17 cellular contexts compared by ENCODE assay signal in genomic region chr15:51332211-51333147, GRCh38. TPM values are rescaled to one million over a fixed set of nuclear protein-coding genes. Genes with fewer than 3 reads are reported as not detected.
DNase-seq lines count a peak whose midpoint lies in the region; ATAC-seq and TF ChIP-seq lines count a peak whose summit lies in the region.
"Had no signal": no experiment of that assay in that cellular context is flagged by ENCODE, and none has a peak within 500 bp of the region (broad histone marks: within the 10 kb centered on the region; RNA-seq: fewer than 3 reads in every experiment).

No MANE protein-coding gene starts in this region.

- DNase-seq in EH (ENCODE audit: low read depth) (peak; percentile 19), NOMO-1 treated with dmso at 0.1 percent for 144 hours (lab: John Stamatoyannopoulos, UW; ENCODE audit: unreplicated experiment) (peak; percentile 70), dorsolateral prefrontal cortex (no peak), midbrain (lab: John Stamatoyannopoulos, UW) (peak; percentile 21), C1 segment of cervical spinal cord (lab: John Stamatoyannopoulos, UW) (no peak), NK-92 (lab: John Stamatoyannopoulos, UW; ENCODE audit: unreplicated experiment) (no peak), COLO668 (lab: John Stamatoyannopoulos, UW; ENCODE audit: unreplicated experiment) (no peak)
- DNase-seq: activated CD4-positive, alpha-beta T cell treated with anti-CD3 and anti-CD28 coated beads, Interleukin-2, amount 50 U/mL, for 4 hours; DND-41; NCI-H2029; NCI-H748 treated with DMSO at 0.1 percent for 48 hours; pancreas; SHP77 treated with DMSO at 0.1 percent for 48 hours; stomach had no signal

- TF ChIP-seq CTCF in dorsolateral prefrontal cortex (IDR thresholded peaks at IDR 0.05 in 54 of 56, conservative IDR thresholded peaks at IDR 0.05 in 2 of 56; ENCODE audit: low read depth in 1 of 56, partially characterized antibody in 56 of 56), result no peak

- intact Hi-C loops in dorsolateral prefrontal cortex (cut with DNase I), result no loop called here

- H3K4me3 ChIP-seq in dorsolateral prefrontal cortex, result no peak overlapping the region
- H3K4me3 ChIP-seq: pancreas, stomach had no signal

- ATAC-seq in HG02970 (IDR thresholded peaks at IDR 0.05; ENCODE audit: low FRiP score, unreplicated experiment), result no peak

- H3K27ac ChIP-seq in dorsolateral prefrontal cortex, result peak overlapping the region in 35 of 59 donors; percentile 0 to 75 (median 37)
- H3K27ac ChIP-seq: pancreas, stomach had no signal

- H3K27me3 ChIP-seq in dorsolateral prefrontal cortex, result no peaks in the 10 kb centered on the region
- H3K27me3 ChIP-seq: pancreas, stomach had no signal

RNA-seq across cellular contexts. Expression of gene CYP19A1, which starts 5.9 kb away (rescaled TPM):
- total RNA-seq in dorsolateral prefrontal cortex, result 1 to 10 TPM in 12 of 120 experiments, under 1 TPM in 26, not detected in 82; 0.13 to 1.8 (median 0.67) TPM
- total RNA-seq: B cell, dermis microvascular lymphatic vessel endothelial cell had no signal

RNA-seq across cellular contexts. Expression of gene GLDN, which starts 9.0 kb away (rescaled TPM):
- total RNA-seq in dorsolateral prefrontal cortex, result 100 to 1,000 TPM in 14 of 120 experiments, 10 to 100 TPM in 106; 10.0 to 223 (median 46.3) TPM
- total RNA-seq: B cell, dermis microvascular lymphatic vessel endothelial cell had no signal

Comparison
In these comparisons a context has a peak if more than half of its experiments do, and no peak if none do; other contexts are left out.
1. DNase-seq: peak in EH (single experiment), NOMO-1 treated with dmso at 0.1 percent for 144 hours (single experiment) and midbrain (single experiment); none in dorsolateral prefrontal cortex (0 of 10), C1 segment of cervical spinal cord (0 of 14), NK-92 (single experiment) and COLO668 (single experiment).